9 cellular contexts compared by ENCODE assay signal in the genomic region with DNA sequence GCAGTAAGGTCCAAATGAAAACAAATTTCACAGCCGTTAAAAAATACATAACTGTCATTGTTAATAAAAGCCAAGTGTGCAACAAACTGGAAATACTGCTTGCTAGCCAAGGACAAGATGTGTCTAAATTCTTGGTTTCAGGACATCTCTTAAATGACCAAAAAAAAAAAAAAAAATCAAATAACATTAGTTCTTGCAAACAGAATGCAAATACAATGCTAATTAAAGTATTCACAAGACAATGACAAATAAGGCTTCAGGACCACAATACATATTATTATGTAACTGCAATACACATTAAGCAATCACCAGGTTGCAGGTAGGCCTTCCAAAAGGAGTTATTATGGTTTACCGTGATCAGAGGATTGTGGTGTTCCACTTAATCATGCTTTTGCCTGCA. TPM values are rescaled to one million over a fixed set of nuclear protein-coding genes. Genes with fewer than 3 reads are reported as not detected.
DNase-seq lines count a peak whose midpoint lies in the region; ATAC-seq and TF ChIP-seq lines count a peak whose summit lies in the region.
"Had no signal": no experiment of that assay in that cellular context is flagged by ENCODE, and none has a peak within 500 bp of the region (broad histone marks: within the 10 kb centered on the region; RNA-seq: fewer than 3 reads in every experiment).

No MANE protein-coding gene starts in this region.

- H3K9ac ChIP-seq in Loucy (ENCODE audit: low read depth, low read length, poor library complexity, severe bottlenecking), result peak overlapping the region; percentile 86

- peaks cover 71% of the 10 kb centered on the region for H3K79me2 ChIP-seq in Loucy (ENCODE audit: insufficient read depth, low read length)

- no peak overlapping the region for H2AFZ ChIP-seq in Loucy (ENCODE audit: low read length)

- peak overlapping the region; percentile 91 for H3K4me2 ChIP-seq in Loucy (ENCODE audit: low read depth, low read length, poor library complexity, severe bottlenecking)

- ATAC-seq in GM21381 (IDR thresholded peaks at IDR 0.05; ENCODE audit: unreplicated experiment), result no peak
- ATAC-seq in GM19328 (IDR thresholded peaks at IDR 0.05; ENCODE audit: unreplicated experiment), result no peak
- ATAC-seq in HG02610 (IDR thresholded peaks at IDR 0.05; ENCODE audit: unreplicated experiment), result no peak
- ATAC-seq: CD8-positive, alpha-beta T cell had no signal

- peaks cover 37% of the 10 kb centered on the region for H4K20me1 ChIP-seq in Loucy (ENCODE audit: insufficient read depth, low read length, poor library complexity, severe bottlenecking)

- H3K27ac ChIP-seq in A673 (ENCODE audit: low read depth, low read length, poor library complexity, severe bottlenecking) (no peak overlapping the region), ectodermal cell (ENCODE audit: insufficient read depth, low read depth, low read length, poor library complexity, severe bottlenecking) (no peak overlapping the region), muscle layer of duodenum (ENCODE audit: low read length) (peak overlapping the region; percentile 86)

- no TSS peak for BruUV-seq in A673 (replicated peaks; lab: Mats Ljungman, UMichigan)

- H3K4me1 ChIP-seq in A673 (ENCODE audit: insufficient read depth, low read length, poor library complexity, severe bottlenecking) (peaks cover 27% of the 10 kb centered on the region), Loucy (ENCODE audit: insufficient read depth, low read length, poor library complexity, severe bottlenecking) (peaks cover 70% of the 10 kb centered on the region), ectodermal cell (ENCODE audit: control insufficient read depth, insufficient read depth, low read length) (peaks cover 21% of the 10 kb centered on the region), muscle layer of duodenum (ENCODE audit: control insufficient read depth in 1 of 2, insufficient read depth in 2 of 2, low read length in 2 of 2) (peaks cover 25 to 52% of the 10 kb centered on the region in 2 donors)

- TF ChIP-seq CTCF in A673 (conservative IDR thresholded peaks at IDR 0.05; ENCODE audit: low read depth, low read length) (no peak), Loucy (conservative IDR thresholded peaks at IDR 0.05; ENCODE audit: low read length) (no peak)

- CTCF ChIA-PET in A673 (lab: Charles Lee), result no interaction called here

- no peaks in the 10 kb centered on the region for H3K9me2 ChIP-seq in Loucy (replicated peaks; ENCODE audit: low read depth, low read length)

- peak overlapping the region; percentile 79 for H3K4me3 ChIP-seq in A673 (ENCODE audit: low read depth, low read length, poor library complexity, severe bottlenecking)
- peak overlapping the region; percentile 75 for H3K4me3 ChIP-seq in Loucy (ENCODE audit: low read length, poor library complexity, severe bottlenecking)
- peak overlapping the region; percentile 75 for H3K4me3 ChIP-seq in ectodermal cell (ENCODE audit: insufficient read depth, low read depth, low read length)
- H3K4me3 ChIP-seq in muscle layer of duodenum (ENCODE audit: low read depth in 1 of 2, low read length in 2 of 2), result peak overlapping the region; percentile 80 to 86

- POLR2A ChIA-PET in A673 (lab: Charles Lee; ENCODE audit: low non-redundant PET), result no interaction called here

- no peaks in the 10 kb centered on the region for H3K9me3 ChIP-seq in A673 (ENCODE audit: low read depth, low read length, poor library complexity, severe bottlenecking)
- no peaks in the 10 kb centered on the region for H3K9me3 ChIP-seq in Loucy (ENCODE audit: insufficient read depth, low read depth, low read length)
- no peaks in the 10 kb centered on the region for H3K9me3 ChIP-seq in ectodermal cell (ENCODE audit: control insufficient read depth, low read length)
- no peaks in the 10 kb centered on the region for H3K9me3 ChIP-seq in muscle layer of duodenum (ENCODE audit: control insufficient read depth in 1 of 2, low read length in 2 of 2)

- intact Hi-C loops in A673 (cut with micrococcal nuclease; ENCODE audit: unreplicated experiment), result loop anchor here (5.0 to 10.0 kb wide), 4 partner anchors 78 to 365 kb away; partner anchors contain the start of gene PRTFDC1

- WGBS in ectodermal cell, 2 experiments, result 32 to 45% methylated on average over 2 of the region's 2 CpGs

- H3F3A ChIP-seq in Loucy (ENCODE audit: low read depth), result no peaks in the 10 kb centered on the region

- H3K27me3 ChIP-seq in A673 (replicated peaks; ENCODE audit: insufficient read depth, low read depth, low read length, poor library complexity) (no peaks in the 10 kb centered on the region), Loucy (ENCODE audit: insufficient read depth, low read length, poor library complexity, severe bottlenecking) (no peaks in the 10 kb centered on the region), ectodermal cell (ENCODE audit: control insufficient read depth, insufficient read depth, low read length, poor library complexity, severe bottlenecking) (peaks cover 9% of the 10 kb centered on the region), muscle layer of duodenum (ENCODE audit: low read depth, low read length) (no peaks in the 10 kb centered on the region)

- DNase-seq in A673 (ENCODE audit: low spot score) (no peak), SIG-M5 treated with dmso at 0.1 percent for 504 hours (lab: John Stamatoyannopoulos, UW; ENCODE audit: unreplicated experiment) (no peak)
- DNase-seq: CD8-positive, alpha-beta T cell had no signal

- H3K36me3 ChIP-seq in A673 (ENCODE audit: insufficient read depth, low read length, poor library complexity, severe bottlenecking) (peaks cover 4% of the 10 kb centered on the region), Loucy (ENCODE audit: insufficient read depth, low read length) (no peaks in the 10 kb centered on the region), ectodermal cell (ENCODE audit: control insufficient read depth, insufficient read depth, low read length) (no peaks in the 10 kb centered on the region), muscle layer of duodenum (ENCODE audit: control insufficient read depth in 1 of 2, insufficient read depth in 2 of 2, low read length in 2 of 2) (no peaks in the 10 kb centered on the region)

RNA-seq across cellular contexts. Expression of gene ARHGAP21, which starts 3.6 kb away (rescaled TPM):
- total RNA-seq in A673 (2021), result 68.6 and 76.5 TPM in 2 replicates
- 49.7 TPM for polyA plus RNA-seq in ectodermal cell (2013, experiment 1 of 4)
- 54.9 TPM for polyA plus RNA-seq in ectodermal cell (2013, experiment 2 of 4)
- polyA plus RNA-seq in ectodermal cell (2013, experiment 3 of 4), result 44.1 TPM
- 52.6 TPM for polyA plus RNA-seq in ectodermal cell (2013, experiment 4 of 4)
